ENCODE assay signal across 1 cellular context in the genomic region with DNA sequence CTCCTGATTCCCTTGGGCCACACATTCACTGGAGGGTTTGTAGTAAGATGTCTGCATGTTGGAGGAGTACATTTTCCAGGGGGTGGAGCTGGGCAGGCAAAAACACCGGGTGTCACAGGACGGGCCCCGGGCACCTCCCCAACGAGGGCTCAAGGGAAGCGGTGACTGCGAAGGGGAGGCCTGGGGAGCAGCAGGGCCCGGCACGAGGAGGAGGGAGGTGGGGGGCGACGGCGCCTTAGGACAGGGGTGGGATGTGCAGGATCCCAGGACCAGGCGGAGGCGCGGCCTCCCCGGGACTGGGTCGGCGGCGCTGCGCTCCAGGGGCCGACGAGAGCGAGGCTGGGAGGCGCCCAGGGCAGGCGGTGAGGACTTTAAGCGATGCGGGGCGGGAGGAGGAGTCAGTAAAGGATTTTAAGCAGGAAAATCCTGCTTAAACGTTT.
TF ChIP-seq lines count a peak whose summit lies in the region.

No MANE protein-coding gene starts in this region.

TF ChIP-seq in neural cell, 6 proteins besides CTCF, POLR2A, EP300 and RAD21 (continued from another document):
- no peak for TF ChIP-seq TAF1 (IDR thresholded peaks at IDR 0.05; ENCODE audit: low read depth)
- no peak for TF ChIP-seq EZH2 (IDR thresholded peaks at IDR 0.05; ENCODE audit: borderline replicate concordance, insufficient read depth, low read length, poor library complexity, severe bottlenecking)
- TF ChIP-seq SMC3 (conservative IDR thresholded peaks at IDR 0.05; ENCODE audit: poor library complexity) = no peak
- TF ChIP-seq MXI1 (conservative IDR thresholded peaks at IDR 0.05; ENCODE audit: poor library complexity, severe bottlenecking) = no peak
- TF ChIP-seq, protein P1, sequence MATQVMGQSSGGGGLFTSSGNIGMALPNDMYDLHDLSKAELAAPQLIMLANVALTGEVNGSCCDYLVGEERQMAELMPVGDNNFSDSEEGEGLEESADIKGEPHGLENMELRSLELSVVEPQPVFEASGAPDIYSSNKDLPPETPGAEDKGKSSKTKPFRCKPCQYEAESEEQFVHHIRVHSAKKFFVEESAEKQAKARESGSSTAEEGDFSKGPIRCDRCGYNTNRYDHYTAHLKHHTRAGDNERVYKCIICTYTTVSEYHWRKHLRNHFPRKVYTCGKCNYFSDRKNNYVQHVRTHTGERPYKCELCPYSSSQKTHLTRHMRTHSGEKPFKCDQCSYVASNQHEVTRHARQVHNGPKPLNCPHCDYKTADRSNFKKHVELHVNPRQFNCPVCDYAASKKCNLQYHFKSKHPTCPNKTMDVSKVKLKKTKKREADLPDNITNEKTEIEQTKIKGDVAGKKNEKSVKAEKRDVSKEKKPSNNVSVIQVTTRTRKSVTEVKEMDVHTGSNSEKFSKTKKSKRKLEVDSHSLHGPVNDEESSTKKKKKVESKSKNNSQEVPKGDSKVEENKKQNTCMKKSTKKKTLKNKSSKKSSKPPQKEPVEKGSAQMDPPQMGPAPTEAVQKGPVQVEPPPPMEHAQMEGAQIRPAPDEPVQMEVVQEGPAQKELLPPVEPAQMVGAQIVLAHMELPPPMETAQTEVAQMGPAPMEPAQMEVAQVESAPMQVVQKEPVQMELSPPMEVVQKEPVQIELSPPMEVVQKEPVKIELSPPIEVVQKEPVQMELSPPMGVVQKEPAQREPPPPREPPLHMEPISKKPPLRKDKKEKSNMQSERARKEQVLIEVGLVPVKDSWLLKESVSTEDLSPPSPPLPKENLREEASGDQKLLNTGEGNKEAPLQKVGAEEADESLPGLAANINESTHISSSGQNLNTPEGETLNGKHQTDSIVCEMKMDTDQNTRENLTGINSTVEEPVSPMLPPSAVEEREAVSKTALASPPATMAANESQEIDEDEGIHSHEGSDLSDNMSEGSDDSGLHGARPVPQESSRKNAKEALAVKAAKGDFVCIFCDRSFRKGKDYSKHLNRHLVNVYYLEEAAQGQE (IDR thresholded peaks at IDR 0.05; ENCODE audit: borderline replicate concordance) = no peak
